In genomic region chr12:1691123-1692007, GRCh38 we compare ENCODE assay signal across 8 cellular contexts. TPM values are rescaled to one million over a fixed set of nuclear protein-coding genes. Genes with fewer than 3 reads are reported as not detected.
A peak's percentile ranks its signal among the peaks of the same experiment; 100 is the strongest.
DNase-seq lines count a peak whose midpoint lies in the region; ATAC-seq and TF ChIP-seq lines count a peak whose summit lies in the region.

No MANE protein-coding gene starts in this region.

- ATAC-seq in HG02852 (IDR thresholded peaks at IDR 0.05; ENCODE audit: unreplicated experiment): peak; percentile 35

- no peaks in the 10 kb centered on the region for H3K9me3 Mint-ChIP-seq in activated naive CD8-positive, alpha-beta T cell treated with anti-CD3 and anti-CD28 coated beads for 36 hours

- TF ChIP-seq POLR2A in sigmoid colon (IDR thresholded peaks at IDR 0.05): no peak

- in situ Hi-C loops in GM13977 (cut with MboI; ENCODE audit: low pct_unique_long_range_greater_than_20kb, low sequenced_read_pairs, unreplicated experiment): no loop called here

- DNase-seq in GM13977 (ENCODE audit: low spot score): peak; percentile 60
- DNase-seq in NCI-H226: peak; percentile 18
- DNase-seq in activated naive CD8-positive, alpha-beta T cell treated with anti-CD3 and anti-CD28 coated beads for 36 hours: peak; percentile 48
- no peak for DNase-seq in right atrium auricular region (ENCODE audit: low spot score)
- peak; percentile 78 for DNase-seq in sigmoid colon
- no peak for DNase-seq in NCI-H128 (lab: John Stamatoyannopoulos, UW; ENCODE audit: unreplicated experiment)

- no peak for TF ChIP-seq EP300 in sigmoid colon (IDR thresholded peaks at IDR 0.05)

- no peaks in the 10 kb centered on the region for H3K36me3 ChIP-seq in ACC112 (ENCODE audit: insufficient read depth, low read length)
- no peaks in the 10 kb centered on the region for H3K36me3 ChIP-seq in right atrium auricular region
- no peaks in the 10 kb centered on the region for H3K36me3 ChIP-seq in sigmoid colon

- H3K27ac Mint-ChIP-seq in activated naive CD8-positive, alpha-beta T cell treated with anti-CD3 and anti-CD28 coated beads for 36 hours: peak overlapping the region; percentile 96

- H3K9me3 ChIP-seq in right atrium auricular region (no peaks in the 10 kb centered on the region), sigmoid colon (no peaks in the 10 kb centered on the region)

- WGBS in sigmoid colon, 2 donors: 0 to 1% methylated on average over 56 of the region's 56 CpGs

- no peak overlapping the region for H2AFZ ChIP-seq in ACC112 (ENCODE audit: low read length, unreplicated experiment)

- peaks cover 43% of the 10 kb centered on the region for H3K4me1 Mint-ChIP-seq in activated naive CD8-positive, alpha-beta T cell treated with anti-CD3 and anti-CD28 coated beads for 36 hours

- H3K4me3 ChIP-seq in ACC112 (ENCODE audit: low read depth, low read length) (peak overlapping the region; percentile 74), right atrium auricular region (peak overlapping the region; percentile 82 to 98), sigmoid colon (peak overlapping the region; percentile 76 to 95 (median 85))

- TF ChIP-seq CTCF in GM13977 (IDR thresholded peaks at IDR 0.05; ENCODE audit: extremely low read depth, insufficient read depth, missing control alignments): no peak
- TF ChIP-seq CTCF in right atrium auricular region (IDR thresholded peaks at IDR 0.05): no peak
- TF ChIP-seq CTCF in sigmoid colon (IDR thresholded peaks at IDR 0.05): no peak

- intact Hi-C loops in sigmoid colon (cut with DNase I): loop anchor here (2.0 to 5.0 kb wide), 2 partner anchors 29 to 39 kb away; no protein-coding TSS in a partner anchor

- H3K27me3 Mint-ChIP-seq in activated naive CD8-positive, alpha-beta T cell treated with anti-CD3 and anti-CD28 coated beads for 36 hours: no peaks in the 10 kb centered on the region

- H3K79me2 ChIP-seq in ACC112 (ENCODE audit: control insufficient read depth, insufficient read depth, low read length, unreplicated experiment): peaks cover 44% of the 10 kb centered on the region

- peak overlapping the region; percentile 99 for H3K4me3 Mint-ChIP-seq in activated naive CD8-positive, alpha-beta T cell treated with anti-CD3 and anti-CD28 coated beads for 36 hours

- H3K36me3 Mint-ChIP-seq in activated naive CD8-positive, alpha-beta T cell treated with anti-CD3 and anti-CD28 coated beads for 36 hours: peaks cover 18% of the 10 kb centered on the region

- H3K27me3 ChIP-seq in ACC112 (ENCODE audit: insufficient read depth, low read length): no peaks in the 10 kb centered on the region
- no peaks in the 10 kb centered on the region for H3K27me3 ChIP-seq in right atrium auricular region
- no peaks in the 10 kb centered on the region for H3K27me3 ChIP-seq in sigmoid colon

- peaks cover 11% of the 10 kb centered on the region for H3K4me1 ChIP-seq in ACC112 (ENCODE audit: control insufficient read depth, insufficient read depth, low read length, unreplicated experiment)
- peaks cover 0 to 13% of the 10 kb centered on the region in 2 donors for H3K4me1 ChIP-seq in right atrium auricular region
- H3K4me1 ChIP-seq in sigmoid colon: peaks cover 0 to 31% (median 22%) of the 10 kb centered on the region in 4 donors

- peak overlapping the region; percentile 82 for H3K27ac ChIP-seq in ACC112 (ENCODE audit: low read depth, low read length)
- H3K27ac ChIP-seq in right atrium auricular region: peak overlapping the region; percentile 90 to 98
- H3K27ac ChIP-seq in sigmoid colon: peak overlapping the region; percentile 90 to 97 (median 93)

RNA-seq across cellular contexts. Expression of gene ADIPOR2, which starts 0.5 kb away (rescaled TPM):
- 10 to 100 TPM; 59.8 to 62.9 TPM for total RNA-seq in activated naive CD8-positive, alpha-beta T cell treated with anti-CD3 and anti-CD28 coated beads for 36 hours
- total RNA-seq in right atrium auricular region: 10 to 100 TPM; 19.7 to 23.3 TPM
- total RNA-seq in sigmoid colon: 10 to 100 TPM; 25.2 to 29.6 (median 27.9) TPM
- polyA plus RNA-seq in sigmoid colon: 10 to 100 TPM; 34.2 to 65.9 (median 41.6) TPM

Comparison
In these comparisons a context has a peak if more than half of its experiments do, and no peak if none do; other contexts are left out.
1. DNase-seq: peak in GM13977 (single experiment), NCI-H226 (single experiment), activated naive CD8-positive, alpha-beta T cell treated with anti-CD3 and anti-CD28 coated beads for 36 hours (single experiment) and sigmoid colon (single experiment); none in right atrium auricular region (single experiment) and NCI-H128 (single experiment).
2. Peak in every context shown above with its lines, with median percentiles within 50 percentile points of each other: H3K27ac ChIP-seq and H3K4me3 ChIP-seq.